In the genomic region with DNA sequence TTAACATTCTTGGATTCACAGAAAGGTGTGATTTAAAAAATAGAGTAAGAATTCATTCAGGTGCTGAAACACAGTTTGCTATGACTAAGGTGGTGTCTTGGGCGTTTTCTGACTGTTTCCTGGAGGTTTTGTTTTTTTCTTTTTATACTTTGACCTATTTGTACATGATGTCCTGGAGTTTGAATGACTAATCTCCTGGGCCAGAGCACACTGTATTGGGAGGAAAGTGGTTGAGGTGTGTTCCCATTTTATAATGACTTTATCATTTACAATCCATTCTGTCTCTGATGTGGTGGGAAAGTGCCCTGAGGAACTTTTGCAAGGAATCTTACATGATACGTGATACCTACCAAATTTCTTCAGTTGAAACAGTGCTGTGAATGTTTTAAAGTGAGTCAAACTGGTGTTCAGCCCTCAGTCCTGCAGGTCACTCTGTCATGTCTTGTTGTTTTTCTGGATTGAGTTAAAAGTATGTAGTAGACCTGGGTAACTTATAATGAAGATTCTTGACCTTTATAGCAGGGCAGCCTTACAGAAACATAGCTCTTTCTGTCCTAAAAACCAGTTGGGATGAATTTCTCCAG, we compare ENCODE assay signal across 9 cellular contexts.
DNase-seq lines count a peak whose midpoint lies in the region; ATAC-seq and TF ChIP-seq lines count a peak whose summit lies in the region.
"Had no signal": no experiment of that assay in that cellular context is flagged by ENCODE, and none has a peak within 500 bp of the region (broad histone marks: within the 10 kb centered on the region; RNA-seq: fewer than 3 reads in every experiment).

No MANE protein-coding gene starts in this region.

- no peak overlapping the region for H3K4me3 ChIP-seq in CD8-positive, alpha-beta T cell (ENCODE audit: low read depth, low read length)
- H3K4me3 ChIP-seq in effector memory CD4-positive, alpha-beta T cell (ENCODE audit: insufficient read depth, low read depth, low read length, poor library complexity, severe bottlenecking): no peak overlapping the region

- no peaks in the 10 kb centered on the region for H3K27me3 ChIP-seq in CD8-positive, alpha-beta T cell (ENCODE audit: insufficient read depth, low read length)
- H3K27me3 ChIP-seq in effector memory CD4-positive, alpha-beta T cell (replicated peaks; ENCODE audit: control insufficient read depth, insufficient read depth, low read length, poor library complexity, severe bottlenecking): no peaks in the 10 kb centered on the region

- H3K27ac Mint-ChIP-seq in CD8-positive, alpha-beta T cell: peak overlapping the region; percentile 89
- peak overlapping the region; percentile 37 to 58 for H3K27ac Mint-ChIP-seq in natural killer cell
- no peak overlapping the region for H3K27ac Mint-ChIP-seq in stimulated activated memory B cell treated with anti-CD40 and anti-IgM and Interleukin-4, amounts not matched to agents 10 μg/mL and 1 μg/mL and 100 μg/mL, for 72 hours

- no peak overlapping the region for H3K27ac ChIP-seq in CD8-positive, alpha-beta T cell (ENCODE audit: low read depth, low read length)
- H3K27ac ChIP-seq in effector memory CD4-positive, alpha-beta T cell (ENCODE audit: insufficient read depth, low read length, poor library complexity, severe bottlenecking): peak overlapping the region; percentile 50

- peaks cover 25% of the 10 kb centered on the region for H3K4me1 ChIP-seq in CD8-positive, alpha-beta T cell (ENCODE audit: insufficient read depth, low read length)
- H3K4me1 ChIP-seq in effector memory CD4-positive, alpha-beta T cell (ENCODE audit: control insufficient read depth, insufficient read depth, low read length, poor library complexity, severe bottlenecking): peaks cover 42% of the 10 kb centered on the region

- POLR2A ChIA-PET in CD8-positive, alpha-beta T cell (lab: Charles Lee): interaction anchor here (0.7 to 1.0 kb wide), 2 partner anchors 10 to 56 kb away, joined by 3 to 4 read pairs; no protein-coding TSS in a partner anchor

- intact Hi-C loops in CD8-positive, alpha-beta T cell (cut with DNase I, micrococcal nuclease): loop anchor here in 1 of 2 experiments (1.0 kb wide), 1 partner anchor 9 kb away; no protein-coding TSS in a partner anchor
- intact Hi-C loops in natural killer cell (cut with micrococcal nuclease): no loop called here

- ATAC-seq in CD8-positive, alpha-beta T cell: peak; percentile 82
- ATAC-seq in natural killer cell: no peak
- ATAC-seq in GM19351 (IDR thresholded peaks at IDR 0.05; ENCODE audit: unreplicated experiment): no peak
- ATAC-seq in stimulated activated memory B cell treated with anti-CD40 and anti-IgM and Interleukin-4, amounts not matched to agents 10 μg/mL and 1 μg/mL and 100 μg/mL, for 72 hours: no peak

- peaks cover 75% of the 10 kb centered on the region for H3K36me3 Mint-ChIP-seq in CD8-positive, alpha-beta T cell
- no peaks in the 10 kb centered on the region for H3K36me3 Mint-ChIP-seq in natural killer cell
- peaks cover 45% of the 10 kb centered on the region for H3K36me3 Mint-ChIP-seq in stimulated activated memory B cell treated with anti-CD40 and anti-IgM and Interleukin-4, amounts not matched to agents 10 μg/mL and 1 μg/mL and 100 μg/mL, for 72 hours

- no peaks in the 10 kb centered on the region for H3K9me3 ChIP-seq in CD8-positive, alpha-beta T cell (ENCODE audit: low read length)
- H3K9me3 ChIP-seq in effector memory CD4-positive, alpha-beta T cell (ENCODE audit: control insufficient read depth, low read length): no peaks in the 10 kb centered on the region

- DNase-seq in CD8-positive, alpha-beta T cell: no peak
- DNase-seq in SW480 (ENCODE audit: low spot score): peak; percentile 60
- DNase-seq in effector memory CD4-positive, alpha-beta T cell: no peak
- DNase-seq in natural killer cell: no peak
- DNase-seq in AML-193 (lab: John Stamatoyannopoulos, UW): no peak
- DNase-seq in NCI-H1105 treated with DMSO at 0.1 percent for 48 hours (lab: John Stamatoyannopoulos, UW): no peak

- peaks cover 6% of the 10 kb centered on the region for H3K36me3 ChIP-seq in CD8-positive, alpha-beta T cell (ENCODE audit: insufficient read depth, low read length)
- H3K36me3 ChIP-seq in effector memory CD4-positive, alpha-beta T cell (ENCODE audit: control insufficient read depth, insufficient read depth, low read length): peaks cover 18% of the 10 kb centered on the region

- H3K9me3 Mint-ChIP-seq in CD8-positive, alpha-beta T cell: no peaks in the 10 kb centered on the region
- no peaks in the 10 kb centered on the region for H3K9me3 Mint-ChIP-seq in natural killer cell
- no peaks in the 10 kb centered on the region for H3K9me3 Mint-ChIP-seq in stimulated activated memory B cell treated with anti-CD40 and anti-IgM and Interleukin-4, amounts not matched to agents 10 μg/mL and 1 μg/mL and 100 μg/mL, for 72 hours
- H3K9me3 Mint-ChIP-seq: neural crest cell had no signal

- H3K4me3 Mint-ChIP-seq in CD8-positive, alpha-beta T cell: no peak overlapping the region
- H3K4me3 Mint-ChIP-seq in natural killer cell: no peak overlapping the region
- H3K4me3 Mint-ChIP-seq in stimulated activated memory B cell treated with anti-CD40 and anti-IgM and Interleukin-4, amounts not matched to agents 10 μg/mL and 1 μg/mL and 100 μg/mL, for 72 hours: no peak overlapping the region
- H3K4me3 Mint-ChIP-seq: neural crest cell had no signal

- TF ChIP-seq CTCF in CD8-positive, alpha-beta T cell (IDR thresholded peaks at IDR 0.05): no peak
- no peak for TF ChIP-seq CTCF in natural killer cell (IDR thresholded peaks at IDR 0.05)

- H3K27me3 Mint-ChIP-seq in CD8-positive, alpha-beta T cell (ENCODE audit: low read depth): no peaks in the 10 kb centered on the region
- no peaks in the 10 kb centered on the region for H3K27me3 Mint-ChIP-seq in natural killer cell (ENCODE audit: low read depth in 2 of 2)
- H3K27me3 Mint-ChIP-seq in stimulated activated memory B cell treated with anti-CD40 and anti-IgM and Interleukin-4, amounts not matched to agents 10 μg/mL and 1 μg/mL and 100 μg/mL, for 72 hours: no peaks in the 10 kb centered on the region

- CTCF ChIA-PET in CD8-positive, alpha-beta T cell (lab: Charles Lee): interaction anchor here (0.6 kb wide), 1 partner anchor 125 kb away, joined by 4 read pairs; no protein-coding TSS in a partner anchor

- peaks cover 66% of the 10 kb centered on the region for H3K4me1 Mint-ChIP-seq in CD8-positive, alpha-beta T cell (ENCODE audit: low read depth)
- H3K4me1 Mint-ChIP-seq in natural killer cell: peaks cover 34 to 47% of the 10 kb centered on the region in 2 donors
- H3K4me1 Mint-ChIP-seq in stimulated activated memory B cell treated with anti-CD40 and anti-IgM and Interleukin-4, amounts not matched to agents 10 μg/mL and 1 μg/mL and 100 μg/mL, for 72 hours: peaks cover 14% of the 10 kb centered on the region
